12 cellular contexts compared by ENCODE assay signal in the genomic region with DNA sequence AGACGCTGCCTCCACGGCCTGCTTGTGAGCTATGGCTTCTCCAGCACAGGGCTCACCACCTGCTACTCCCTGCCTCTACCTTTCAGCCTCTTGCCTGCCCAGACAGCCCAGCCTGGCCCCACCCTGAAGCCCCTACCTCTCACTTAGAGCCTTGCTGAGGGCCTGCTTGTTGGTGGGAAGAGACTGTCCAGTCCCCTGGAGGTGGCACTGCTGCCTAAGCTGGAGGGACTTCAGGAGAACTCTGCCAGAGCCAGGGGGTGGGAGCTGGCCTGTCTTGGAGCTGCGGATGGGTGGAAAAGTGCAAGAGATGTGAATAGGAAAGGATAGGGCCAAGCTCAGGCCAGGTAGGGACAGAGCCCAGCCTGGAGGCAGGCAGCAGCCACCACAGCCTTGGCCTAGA. TPM values are rescaled to one million over a fixed set of nuclear protein-coding genes. Genes with fewer than 3 reads are reported as not detected.
DNase-seq lines count a peak whose midpoint lies in the region; TF ChIP-seq lines count a peak whose summit lies in the region.
"Had no signal": no experiment of that assay in that cellular context is flagged by ENCODE, and none has a peak within 500 bp of the region (broad histone marks: within the 10 kb centered on the region; RNA-seq: fewer than 3 reads in every experiment).

No MANE protein-coding gene starts in this region.

- peak overlapping the region in 1 of 3 experiments; percentile 10 for H3K4me3 Mint-ChIP-seq in nephron
- H3K4me3 Mint-ChIP-seq: CD4-positive, CD25-positive, alpha-beta regulatory T cell had no signal

- no peaks in the 10 kb centered on the region for H3K9me3 ChIP-seq in BLaER1
- no peaks in the 10 kb centered on the region for H3K9me3 ChIP-seq in PC-9 (ENCODE audit: insufficient read depth, low read depth)

- peak overlapping the region in 2 of 3 experiments; percentile 22 to 69 for H3K27ac Mint-ChIP-seq in nephron

- no peak overlapping the region for H2AFZ ChIP-seq in PC-9

- H3K36me3 Mint-ChIP-seq in nephron (ENCODE audit: low read depth), result no peaks in the 10 kb centered on the region
- H3K36me3 Mint-ChIP-seq: CD4-positive, CD25-positive, alpha-beta regulatory T cell had no signal

- peaks cover 27% of the 10 kb centered on the region for H3F3A ChIP-seq in PC-9 (ENCODE audit: insufficient read depth, low read depth)

- CTCF ChIA-PET in PC-9 (lab: Charles Lee), result interaction anchor here (0.6 kb wide), 1 partner anchor 1709 kb away, joined by 3 read pairs; no protein-coding TSS in a partner anchor

- H3K9me2 ChIP-seq in PC-9 (ENCODE audit: insufficient read depth), result no peaks in the 10 kb centered on the region

- peaks cover 9% of the 10 kb centered on the region for H3K27me3 Mint-ChIP-seq in nephron (ENCODE audit: low read depth)

- peaks cover 10% of the 10 kb centered on the region for H3K4me1 Mint-ChIP-seq in nephron

- intact Hi-C loops in PC-9 (cut with micrococcal nuclease; ENCODE audit: unreplicated experiment), result loop anchor here (1.0 to 2.0 kb wide), 2 partner anchors 34 to 64 kb away; a partner anchor contains a TSS

- no TSS peak for BruUV-seq in PC-9 (replicated peaks; lab: Mats Ljungman, UMichigan)

- peaks cover 8% of the 10 kb centered on the region; the same call in 1 of the 2 replicates for H3K79me2 ChIP-seq in PC-9 (ENCODE audit: low read depth)

- H3K27me3 ChIP-seq in BLaER1 (peaks cover 99% of the 10 kb centered on the region), PC-9 (ENCODE audit: insufficient read depth, low read depth) (no peaks in the 10 kb centered on the region)

- DNase-seq in PC-9 (no peak), epithelial cell of prostate (ENCODE audit: low read depth, low spot score) (no peak), NCI-H1048 (lab: John Stamatoyannopoulos, UW) (no peak), SW 1271 (lab: John Stamatoyannopoulos, UW) (no peak), NCI-H2081 (lab: John Stamatoyannopoulos, UW) (no peak), GOT3 (lab: John Stamatoyannopoulos, UW) (no peak)
- DNase-seq: CD4-positive, CD25-positive, alpha-beta regulatory T cell; KG1; NCI-H1092 treated with DMSO at 0.1 percent for 48 hours had no signal

- H3K27ac ChIP-seq in BLaER1, result no peak overlapping the region
- peak overlapping the region; percentile 91 for H3K27ac ChIP-seq in PC-9
- H3K27ac ChIP-seq in epithelial cell of prostate, result peak overlapping the region; percentile 95
- H3K27ac ChIP-seq: HL-60 had no signal

- TF ChIP-seq CTCF in PC-9 (conservative IDR thresholded peaks at IDR 0.05) (no peak), nephron (IDR thresholded peaks at IDR 0.05; ENCODE audit: unreplicated experiment in 3 of 3) (no peak)

- H3K36me3 ChIP-seq in BLaER1 (no peaks in the 10 kb centered on the region), PC-9 (ENCODE audit: low read depth) (no peaks in the 10 kb centered on the region)

- no peak overlapping the region for H3K9ac ChIP-seq in BLaER1

- H3K4me3 ChIP-seq in BLaER1 (no peak overlapping the region), PC-9 (no peak overlapping the region; the same call in 1 of the 2 replicates)

- peaks cover 53% of the 10 kb centered on the region; the same call in 1 of the 2 replicates for H4K20me1 ChIP-seq in BLaER1
- no peaks in the 10 kb centered on the region for H4K20me1 ChIP-seq in PC-9 (ENCODE audit: insufficient read depth)

- H3K4me1 ChIP-seq in BLaER1 (peaks cover 29% of the 10 kb centered on the region), PC-9 (replicated peaks; ENCODE audit: insufficient read depth) (peaks cover 53% of the 10 kb centered on the region)

- peaks cover 17% of the 10 kb centered on the region for H3K9me3 Mint-ChIP-seq in nephron

- POLR2A ChIA-PET in PC-9 (lab: Charles Lee; ENCODE audit: unreplicated experiment), result no interaction called here

- H3K4me2 ChIP-seq in BLaER1, result peak overlapping the region; percentile 60
- H3K4me2 ChIP-seq in PC-9, result peak overlapping the region; percentile 74

RNA-seq across cellular contexts. Expression of a gene that starts 2.7 kb away (rescaled TPM):
- total RNA-seq in PC-9 (2021), result 40.6 and 42.8 TPM in 2 replicates
